ENCODE assay signal across 8 cellular contexts in the genomic region with DNA sequence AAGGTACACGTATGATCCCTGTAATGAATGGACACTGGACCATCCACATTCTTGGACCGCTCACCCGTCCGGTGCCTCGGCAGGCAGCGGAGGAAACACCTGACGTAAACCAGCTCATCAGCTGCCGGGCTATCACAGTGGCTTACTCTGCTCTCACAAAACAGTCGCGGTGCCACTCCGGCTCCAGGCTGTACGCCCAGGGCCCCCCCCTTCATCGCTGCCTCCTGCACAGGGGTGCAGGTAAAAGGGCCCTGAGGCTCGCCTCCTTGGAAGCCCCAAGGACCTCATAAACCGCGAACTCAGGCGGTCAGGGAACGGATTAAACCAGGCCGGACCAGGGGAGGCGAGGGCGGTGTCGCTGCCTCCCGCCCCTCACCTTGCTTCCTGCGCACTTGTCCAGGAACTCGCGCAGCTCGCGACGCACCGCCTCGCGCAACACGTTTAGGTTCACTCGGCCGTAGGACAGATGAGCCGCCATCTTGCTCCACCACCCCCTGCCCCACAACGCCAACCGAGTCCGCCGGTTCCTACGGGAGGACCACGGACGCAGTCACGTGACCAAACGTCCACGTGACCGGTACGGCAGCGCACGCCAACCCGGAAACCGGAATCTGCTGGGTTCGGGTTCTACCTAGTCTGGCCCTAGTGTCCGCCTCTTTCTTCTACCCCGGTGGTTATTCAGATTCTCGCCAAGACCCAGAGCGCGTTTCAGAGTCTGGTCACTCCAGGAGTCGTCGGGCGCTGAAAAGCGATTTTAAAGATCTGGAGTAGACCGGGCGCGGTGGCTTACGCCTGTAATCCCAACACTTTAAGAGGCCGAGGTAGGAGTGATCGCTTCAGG. TPM values are rescaled to one million over a fixed set of nuclear protein-coding genes. Genes with fewer than 3 reads are reported as not detected.
DNase-seq lines count a peak whose midpoint lies in the region; ATAC-seq and TF ChIP-seq lines count a peak whose summit lies in the region.

Gene VPS33A (minus strand): TSS at position 564 of the 841 bp plus-strand sequence. CDS start 86 bp downstream, at position 478.

- H4K20me1 ChIP-seq in DND-41 (ENCODE audit: insufficient read depth, low read length) (no peaks in the 10 kb centered on the region), GM23248 (ENCODE audit: insufficient read depth) (no peaks in the 10 kb centered on the region)

- H3K27me3 ChIP-seq in DND-41 (ENCODE audit: insufficient read depth, low read length, poor library complexity), result no peaks in the 10 kb centered on the region
- no peaks in the 10 kb centered on the region for H3K27me3 ChIP-seq in GM23248 (replicated peaks; ENCODE audit: insufficient read depth)
- H3K27me3 ChIP-seq in esophagus squamous epithelium, result no peaks in the 10 kb centered on the region
- H3K27me3 ChIP-seq in muscle layer of duodenum (ENCODE audit: low read depth, low read length), result no peaks in the 10 kb centered on the region

- H3F3A ChIP-seq in GM23248 (ENCODE audit: insufficient read depth), result peaks cover 5% of the 10 kb centered on the region; the same call in 1 of the 2 replicates

- TF ChIP-seq POLR2A in esophagus squamous epithelium (IDR thresholded peaks at IDR 0.05), result peak in 3 of 4 donors; percentile 16 to 45 (median 28)

- TF ChIP-seq CTCF in DND-41 (IDR thresholded peaks at IDR 0.05; ENCODE audit: borderline replicate concordance, extremely low read depth, low read length, poor library complexity, severe bottlenecking), result no peak
- TF ChIP-seq CTCF in esophagus squamous epithelium (IDR thresholded peaks at IDR 0.05), result peak in 1 of 6 experiments; percentile 12

- H3K79me2 ChIP-seq in DND-41 (ENCODE audit: insufficient read depth, low read length), result peaks cover 18% of the 10 kb centered on the region
- peaks cover 22% of the 10 kb centered on the region for H3K79me2 ChIP-seq in GM23248 (ENCODE audit: insufficient read depth)

- peak within 1 kb of the TSS; percentile 81 for H3K27ac ChIP-seq in DND-41 (ENCODE audit: low read length)
- peak within 1 kb of the TSS; percentile 81 for H3K27ac ChIP-seq in GM23248
- peak within 1 kb of the TSS; percentile 87 to 96 (median 93) for H3K27ac ChIP-seq in esophagus squamous epithelium
- peak within 1 kb of the TSS; percentile 89 for H3K27ac ChIP-seq in muscle layer of duodenum (ENCODE audit: low read length)

- H3K4me2 ChIP-seq in DND-41 (ENCODE audit: insufficient read depth, low read length), result peak within 1 kb of the TSS; percentile 87
- peak within 1 kb of the TSS; percentile 90 for H3K4me2 ChIP-seq in GM23248 (ENCODE audit: unreplicated experiment)

- no peaks in the 10 kb centered on the region for H3K9me2 ChIP-seq in GM23248 (ENCODE audit: insufficient read depth)

- H3K4me3 ChIP-seq in DND-41 (ENCODE audit: low read depth in 1 of 2, low read length in 2 of 2), result peak within 1 kb of the TSS; percentile 55 to 89
- peak within 1 kb of the TSS; percentile 94 for H3K4me3 ChIP-seq in GM23248
- H3K4me3 ChIP-seq in esophagus squamous epithelium, result peak within 1 kb of the TSS; percentile 79 to 97 (median 80)
- H3K4me3 ChIP-seq in muscle layer of duodenum (ENCODE audit: low read depth in 1 of 2, low read length in 2 of 2), result peak within 1 kb of the TSS; percentile 88 to 94

- H3K4me1 ChIP-seq in DND-41 (ENCODE audit: insufficient read depth, low read length) (peaks cover 27% of the 10 kb centered on the region), GM23248 (ENCODE audit: insufficient read depth) (peaks cover 7% of the 10 kb centered on the region; the same call in 1 of the 2 replicates), esophagus squamous epithelium (peaks cover 0 to 31% (median 12%) of the 10 kb centered on the region in 3 donors), muscle layer of duodenum (ENCODE audit: control insufficient read depth in 1 of 2, insufficient read depth in 2 of 2, low read length in 2 of 2) (peaks cover 3 to 18% of the 10 kb centered on the region in 2 donors)

- intact Hi-C loops in esophagus squamous epithelium (cut with DNase I), result no loop called here

- peak; percentile 93 for ATAC-seq in DND-41 (ENCODE audit: insufficient read depth, low read depth)

- in situ Hi-C loops in GM23248 (cut with MboI), result no loop called here

- H2AFZ ChIP-seq in DND-41 (ENCODE audit: low read depth, low read length) (peak within 1 kb of the TSS; percentile 98), GM23248 (peak within 1 kb of the TSS; percentile 98)

- no peaks in the 10 kb centered on the region for H3K9me3 ChIP-seq in DND-41 (ENCODE audit: insufficient read depth, low read length, severe bottlenecking)
- H3K9me3 ChIP-seq in GM23248 (ENCODE audit: low read depth), result no peaks in the 10 kb centered on the region
- no peaks in the 10 kb centered on the region for H3K9me3 ChIP-seq in esophagus squamous epithelium
- H3K9me3 ChIP-seq in muscle layer of duodenum (ENCODE audit: control insufficient read depth in 1 of 2, low read length in 2 of 2), result no peaks in the 10 kb centered on the region

- H3K9ac ChIP-seq in DND-41 (ENCODE audit: low read depth, low read length), result peak within 1 kb of the TSS; percentile 74
- H3K9ac ChIP-seq in GM23248, result peak within 1 kb of the TSS; percentile 90

- peaks cover 13% of the 10 kb centered on the region for H3K36me3 ChIP-seq in DND-41 (ENCODE audit: insufficient read depth, low read length)
- H3K36me3 ChIP-seq in GM23248 (ENCODE audit: low read depth), result peaks cover 10% of the 10 kb centered on the region
- H3K36me3 ChIP-seq in esophagus squamous epithelium, result peaks cover 5 to 43% (median 9%) of the 10 kb centered on the region in 3 donors
- peaks cover 16 to 25% of the 10 kb centered on the region in 2 donors for H3K36me3 ChIP-seq in muscle layer of duodenum (ENCODE audit: control insufficient read depth in 1 of 2, insufficient read depth in 2 of 2, low read length in 2 of 2)

- WGBS in GM23248 (ENCODE audit: low coverage in 1 of 2, low lambda C conversion rate in 2 of 2, missing lambda C conversion rate in 2 of 2), 2 experiments, result 1 to 2% methylated on average over 65 to 67 of the region's 68 CpGs
- 0% methylated on average over 25 to 43 of the region's 68 CpGs for WGBS in esophagus squamous epithelium, 2 donors

- DNase-seq in DND-41 (peak; percentile 96), GM23248 (peak; percentile 98), Kasumi-1 (lab: John Stamatoyannopoulos, UW) (peak; percentile 90 to 94), RKO (ENCODE audit: low spot score) (peak; percentile 97), activated T-helper 1 cell treated with Interleukin-2 at 50 U/mL for 16 hours (ENCODE audit: low read depth) (peak; percentile 88), esophagus squamous epithelium (lab: John Stamatoyannopoulos, UW) (peak; percentile 75)
- peak; percentile 90 for DNase-seq in stimulated activated CD8-positive, alpha-beta memory T cell treated with anti-CD3 and anti-CD28 coated beads, Interleukin-7, amount 100 ng/mL, for 24 hours (ENCODE audit: low read depth)

RNA-seq across cellular contexts. Expression of gene VPS33A, which starts in this region (rescaled TPM):
- total RNA-seq in GM23248 (2014; rRNA removed; shearing (Covaris generic)), result 15.0 and 16.0 TPM in 2 replicates
- polyA plus RNA-seq in GM23248 (2016; fragmentation: Nextera tagmentation; extraction: Ambion mirVana), result 15.3 and 16.2 TPM in 2 replicates
- 10 to 100 TPM; 11.5 to 16.7 (median 12.6) TPM for total RNA-seq in esophagus squamous epithelium

Comparison
In these comparisons a context has a peak if more than half of its experiments do, and no peak if none do; other contexts are left out.
1. Peak in every context shown above with its lines: DNase-seq, ATAC-seq, H3K4me3 ChIP-seq and H3K27ac ChIP-seq.